In genomic region chr1:223920805-223921204, GRCh38 we compare ENCODE assay signal across 7 cellular contexts.
DNase-seq lines count a peak whose midpoint lies in the region; ATAC-seq and TF ChIP-seq lines count a peak whose summit lies in the region.
"Not testable (repeated sequence)": the region's sequence is repeated elsewhere in the genome, so short reads cannot be mapped to it uniquely, and the experiment has no call there.

No MANE protein-coding gene starts in this region.

- H3K9me3 ChIP-seq in Caco-2; MG63; lower lobe of right lung; smooth muscle cell (replicated peaks; ENCODE audit: low read depth): not testable (repeated sequence)

- not testable (repeated sequence) for H3K27me3 ChIP-seq in Caco-2 (replicated peaks; ENCODE audit: control insufficient read depth, insufficient read depth, low read length); MG63; brain microvascular endothelial cell (replicated peaks); lower lobe of right lung (ENCODE audit: low read depth); smooth muscle cell (ENCODE audit: low read depth)

- H3K9ac ChIP-seq in smooth muscle cell (ENCODE audit: low read depth): not testable (repeated sequence)

- H3F3A ChIP-seq in smooth muscle cell (ENCODE audit: low read depth): not testable (repeated sequence)

- H3K4me2 ChIP-seq in smooth muscle cell: not testable (repeated sequence)

- H3K36me3 Mint-ChIP-seq in Caco-2 (ENCODE audit: insufficient read depth, unreplicated experiment): not testable (repeated sequence)

- not testable (repeated sequence) for H3K4me3 Mint-ChIP-seq in Caco-2 (ENCODE audit: unreplicated experiment)

- not testable (repeated sequence) for H2AFZ ChIP-seq in smooth muscle cell (ENCODE audit: low read depth)

- intact Hi-C loops in Caco-2 (cut with micrococcal nuclease; ENCODE audit: unreplicated experiment); head of caudate nucleus (cut with DNase I); lower lobe of right lung (cut with DNase I): not testable (repeated sequence)

- H3K4me1 ChIP-seq in Caco-2; lower lobe of right lung; smooth muscle cell (ENCODE audit: low read depth): not testable (repeated sequence)

- not testable (repeated sequence) for H3K27ac Mint-ChIP-seq in Caco-2 (ENCODE audit: unreplicated experiment)

- not testable (repeated sequence) for BruUV-seq in Caco-2 (replicated peaks; lab: Mats Ljungman, UMichigan)

- H4K20me1 ChIP-seq in smooth muscle cell (ENCODE audit: low read depth): not testable (repeated sequence)

- POLR2A ChIA-PET in Caco-2 (lab: Charles Lee): not testable (repeated sequence)

- CTCF ChIA-PET in Caco-2 (lab: Charles Lee): not testable (repeated sequence)

- in situ Hi-C loops in brain microvascular endothelial cell (cut with HindIII; ENCODE audit: low pct_ligation_motif_present, low sequenced_read_pairs): not testable (repeated sequence)

- 100% methylated on average over 1 of the region's 4 CpGs for WGBS in smooth muscle cell (ENCODE audit: low lambda C conversion rate)

- H3K9me3 Mint-ChIP-seq in Caco-2 (ENCODE audit: unreplicated experiment): not testable (repeated sequence)

- not testable (repeated sequence) for H3K4me1 Mint-ChIP-seq in Caco-2 (ENCODE audit: low read depth, unreplicated experiment)

- TF ChIP-seq CTCF in Caco-2 (IDR thresholded peaks at IDR 0.05; ENCODE audit: insufficient read depth in 1 of 2, low read depth in 1 of 2, low read length in 1 of 2, severe bottlenecking in 1 of 2, unreplicated experiment in 1 of 2): peak in 1 of 2 experiments; percentile 14
- TF ChIP-seq CTCF in brain microvascular endothelial cell (IDR thresholded peaks at IDR 0.05; ENCODE audit: low read depth, low read length, missing control alignments): peak; percentile 35
- TF ChIP-seq CTCF in lower lobe of right lung (IDR thresholded peaks at IDR 0.05): peak; percentile 13
- peak; percentile 18 for TF ChIP-seq CTCF in smooth muscle cell (IDR thresholded peaks at IDR 0.05; ENCODE audit: borderline replicate concordance, insufficient read depth, poor library complexity, severe bottlenecking)

- H3K79me2 ChIP-seq in smooth muscle cell (ENCODE audit: low read depth): not testable (repeated sequence)

- not testable (repeated sequence) for H3K4me3 ChIP-seq in Caco-2 (ENCODE audit: low read depth, low read length); MG63; brain microvascular endothelial cell (ENCODE audit: low read depth, low read length); lower lobe of right lung; smooth muscle cell

- H3K27ac ChIP-seq in brain microvascular endothelial cell; lower lobe of right lung; smooth muscle cell (ENCODE audit: low read depth): not testable (repeated sequence)

- not testable (repeated sequence) for H3K36me3 ChIP-seq in Caco-2 (ENCODE audit: control insufficient read depth, insufficient read depth, low read length); MG63; brain microvascular endothelial cell (replicated peaks); lower lobe of right lung; smooth muscle cell (ENCODE audit: low read depth)

- ATAC-seq in lower lobe of right lung: not testable (repeated sequence)

- peak; percentile 48 to 56 for DNase-seq in Caco-2
- DNase-seq in MG63: peak; percentile 7
- DNase-seq in activated CD4-positive, alpha-beta T cell treated with anti-CD3 and anti-CD28 coated beads, Interleukin-2, amount 50 U/mL, for 1 hour: peak; percentile 15
- peak; percentile 20 for DNase-seq in brain microvascular endothelial cell
- DNase-seq in head of caudate nucleus: peak; percentile 8 to 77 (median 43)
- peak; percentile 47 for DNase-seq in lower lobe of right lung
- DNase-seq in smooth muscle cell (lab: John Stamatoyannopoulos, UW; ENCODE audit: unreplicated experiment): not testable (repeated sequence)

- not testable (repeated sequence) for H3K27me3 Mint-ChIP-seq in Caco-2 (ENCODE audit: insufficient read depth, unreplicated experiment)
